Comparison of ENCODE assay signal across 8 cellular contexts in the genomic region with DNA sequence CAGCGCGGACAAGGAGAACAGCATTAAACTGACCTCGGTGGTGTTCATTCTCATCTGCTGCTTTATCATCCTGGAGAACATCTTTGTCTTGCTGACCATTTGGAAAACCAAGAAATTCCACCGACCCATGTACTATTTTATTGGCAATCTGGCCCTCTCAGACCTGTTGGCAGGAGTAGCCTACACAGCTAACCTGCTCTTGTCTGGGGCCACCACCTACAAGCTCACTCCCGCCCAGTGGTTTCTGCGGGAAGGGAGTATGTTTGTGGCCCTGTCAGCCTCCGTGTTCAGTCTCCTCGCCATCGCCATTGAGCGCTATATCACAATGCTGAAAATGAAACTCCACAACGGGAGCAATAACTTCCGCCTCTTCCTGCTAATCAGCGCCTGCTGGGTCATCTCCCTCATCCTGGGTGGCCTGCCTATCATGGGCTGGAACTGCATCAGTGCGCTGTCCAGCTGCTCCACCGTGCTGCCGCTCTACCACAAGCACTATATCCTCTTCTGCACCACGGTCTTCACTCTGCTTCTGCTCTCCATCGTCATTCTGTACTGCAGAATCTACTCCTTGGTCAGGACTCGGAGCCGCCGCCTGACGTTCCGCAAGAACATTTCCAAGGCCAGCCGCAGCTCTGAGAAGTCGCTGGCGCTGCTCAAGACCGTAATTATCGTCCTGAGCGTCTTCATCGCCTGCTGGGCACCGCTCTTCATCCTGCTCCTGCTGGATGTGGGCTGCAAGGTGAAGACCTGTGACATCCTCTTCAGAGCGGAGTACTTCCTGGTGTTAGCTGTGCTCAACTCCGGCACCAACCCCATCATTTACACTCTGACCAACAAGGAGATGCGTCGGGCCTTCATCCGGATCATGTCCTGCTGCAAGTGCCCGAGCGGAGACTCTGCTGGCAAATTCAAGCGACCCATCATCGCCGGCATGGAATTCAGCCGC. TPM values are rescaled to one million over a fixed set of nuclear protein-coding genes. Genes with fewer than 3 reads are reported as not detected.
DNase-seq lines count a peak whose midpoint lies in the region; ATAC-seq, FAIRE-seq and TF ChIP-seq lines count a peak whose summit lies in the region.

No MANE protein-coding gene starts in this region.

- TF ChIP-seq POLR2A in GM19193 (IDR thresholded peaks at IDR 0.05; ENCODE audit: extremely low read depth, insufficient read depth, insufficient read length) (peak; percentile 14), endothelial cell of umbilical vein (IDR thresholded peaks at IDR 0.05; ENCODE audit: low read depth, low read length) (no peak)

- peaks cover 2% of the 10 kb centered on the region for H3K27me3 Mint-ChIP-seq in activated CD4-positive, alpha-beta memory T cell treated with anti-CD3 and anti-CD28 coated beads for 36 hours

- no peaks in the 10 kb centered on the region for H3K9me3 ChIP-seq in endothelial cell of umbilical vein (replicated peaks; ENCODE audit: control insufficient read depth, insufficient read depth, low read length)

- intact Hi-C loops in activated CD4-positive, alpha-beta memory T cell treated with anti-CD3 and anti-CD28 coated beads for 36 hours (cut with micrococcal nuclease): loop anchor here (1.0 to 5.0 kb wide), 3 partner anchors 19 to 1202 kb away; a partner anchor contains a TSS
- intact Hi-C loops in endothelial cell of umbilical vein (cut with micrococcal nuclease): loop anchor here (2.0 kb wide), 1 partner anchor 199 kb away; no protein-coding TSS in a partner anchor

- no peaks in the 10 kb centered on the region for H3K27me3 ChIP-seq in endothelial cell of umbilical vein (ENCODE audit: control insufficient read depth in 2 of 2, insufficient read depth in 2 of 2, low read length in 2 of 2)

- peak in 1 of 2 donors; percentile 1 for TF ChIP-seq CTCF in endothelial cell of umbilical vein (IDR thresholded peaks at IDR 0.05; ENCODE audit: extremely low read depth in 1 of 2, insufficient read depth in 1 of 2, low read depth in 1 of 2, low read length in 2 of 2)

- peak overlapping the region; percentile 21 to 100 (median 88) for H3K4me3 ChIP-seq in endothelial cell of umbilical vein (replicated peaks in 1 of 3; ENCODE audit: insufficient read depth in 1 of 3, low read depth in 1 of 3, low read length in 3 of 3)

- peaks cover 60% of the 10 kb centered on the region for H3K4me1 ChIP-seq in endothelial cell of umbilical vein (ENCODE audit: control insufficient read depth, extremely low read depth, insufficient read depth, low read length)

- peak overlapping the region; percentile 100 for H3K27ac Mint-ChIP-seq in activated CD4-positive, alpha-beta memory T cell treated with anti-CD3 and anti-CD28 coated beads for 36 hours

- POLR2A ChIA-PET in activated CD4-positive, alpha-beta memory T cell treated with anti-CD3 and anti-CD28 coated beads for 36 hours (lab: Charles Lee): interaction anchor here (0.8 to 8.8 kb wide), 18 partner anchors 8 to 344 kb away, joined by 3 to 129 read pairs (median 4); a partner anchor contains a TSS
- POLR2A ChIA-PET in endothelial cell of umbilical vein (lab: Charles Lee): interaction anchor here (0.7 to 2.8 kb wide), 10 partner anchors 12 to 384 kb away, joined by 3 to 26 read pairs (median 6); a partner anchor contains a TSS

- peak; percentile 84 for DNase-seq in activated CD4-positive, alpha-beta memory T cell treated with anti-CD3 and anti-CD28 coated beads for 36 hours
- DNase-seq in endothelial cell of umbilical vein (ENCODE audit: low read depth, low spot score) (peak; percentile 68), NCI-H345 treated with DMSO at 0.1 percent for 48 hours (lab: John Stamatoyannopoulos, UW; ENCODE audit: unreplicated experiment) (no peak), SK-N-DZ (ENCODE audit: low spot score) (no peak)
- DNase-seq in stimulated activated CD4-positive, alpha-beta T cell treated with anti-CD3 and anti-CD28 coated beads, Interleukin-2, amount 100 ng/mL, for 4 hours (ENCODE audit: low read depth): peak; percentile 29

- ATAC-seq in GM18502 (IDR thresholded peaks at IDR 0.05; ENCODE audit: poor library complexity, unreplicated experiment) (no peak), GM21528 (IDR thresholded peaks at IDR 0.05; ENCODE audit: low FRiP score, unreplicated experiment) (no peak)

- peak overlapping the region; percentile 100 for H3K9ac ChIP-seq in endothelial cell of umbilical vein (replicated peaks; ENCODE audit: extremely low read depth, insufficient read depth, low read length)

- peak overlapping the region; percentile 94 for H3K4me3 Mint-ChIP-seq in activated CD4-positive, alpha-beta memory T cell treated with anti-CD3 and anti-CD28 coated beads for 36 hours

- dilution Hi-C loops in endothelial cell of umbilical vein (cut with MboI; ENCODE audit: extremely low pct_ligation_motif_present, low sequenced_read_pairs): no loop called here

- no peaks in the 10 kb centered on the region for H3K9me1 ChIP-seq in endothelial cell of umbilical vein (replicated peaks; ENCODE audit: control insufficient read depth, extremely low read depth, insufficient read depth, low read length)

- peaks cover 86% of the 10 kb centered on the region for H3K36me3 Mint-ChIP-seq in activated CD4-positive, alpha-beta memory T cell treated with anti-CD3 and anti-CD28 coated beads for 36 hours

- no peak overlapping the region for H2AFZ ChIP-seq in endothelial cell of umbilical vein (ENCODE audit: low read depth, low read length)

- BruUV-seq in endothelial cell of umbilical vein (replicated peaks; lab: Mats Ljungman, UMichigan): TSS peak; percentile 13

- CTCF ChIA-PET in activated CD4-positive, alpha-beta memory T cell treated with anti-CD3 and anti-CD28 coated beads for 36 hours (lab: Charles Lee): interaction anchor here (0.6 to 13.0 kb wide), 43 partner anchors 9 to 845 kb away, joined by 3 to 242 read pairs (median 5); a partner anchor contains a TSS
- CTCF ChIA-PET in endothelial cell of umbilical vein (lab: Charles Lee): interaction anchor here (0.8 to 12.2 kb wide), 35 partner anchors 8 to 345 kb away, joined by 3 to 368 read pairs (median 5); a partner anchor contains a TSS

- H3K79me2 ChIP-seq in endothelial cell of umbilical vein (ENCODE audit: control insufficient read depth, insufficient read depth, low read length): peaks cover 61% of the 10 kb centered on the region

- H3K4me1 Mint-ChIP-seq in activated CD4-positive, alpha-beta memory T cell treated with anti-CD3 and anti-CD28 coated beads for 36 hours (ENCODE audit: low read depth): peaks cover 48% of the 10 kb centered on the region

- no peak for FAIRE-seq in endothelial cell of umbilical vein (lab: Jason Lieb, UNC)

- no peaks in the 10 kb centered on the region for H4K20me1 ChIP-seq in endothelial cell of umbilical vein (replicated peaks; ENCODE audit: control insufficient read depth, extremely low read depth, insufficient read depth, low read length)

- H3K4me2 ChIP-seq in endothelial cell of umbilical vein (ENCODE audit: insufficient read depth, low read length): peak overlapping the region; percentile 90

- H3K36me3 ChIP-seq in endothelial cell of umbilical vein (ENCODE audit: control insufficient read depth in 2 of 2, extremely low read depth in 1 of 2, insufficient read depth in 2 of 2, low read length in 2 of 2): peaks cover 16 to 19% of the 10 kb centered on the region in 2 experiments

- peak overlapping the region; percentile 99 for H3K27ac ChIP-seq in endothelial cell of umbilical vein (ENCODE audit: insufficient read depth, low read depth, low read length)

- no peaks in the 10 kb centered on the region for H3K9me3 Mint-ChIP-seq in activated CD4-positive, alpha-beta memory T cell treated with anti-CD3 and anti-CD28 coated beads for 36 hours

TF ChIP-seq in endothelial cell of umbilical vein, 7 proteins besides CTCF, POLR2A, EP300 and RAD21:
- TF ChIP-seq POLR2AphosphoS5 (IDR thresholded peaks at IDR 0.05; ENCODE audit: insufficient read depth, low read depth, low read length): peak; percentile 34
- TF ChIP-seq, protein P1, sequence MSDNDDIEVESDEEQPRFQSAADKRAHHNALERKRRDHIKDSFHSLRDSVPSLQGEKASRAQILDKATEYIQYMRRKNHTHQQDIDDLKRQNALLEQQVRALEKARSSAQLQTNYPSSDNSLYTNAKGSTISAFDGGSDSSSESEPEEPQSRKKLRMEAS (IDR thresholded peaks at IDR 0.05; ENCODE audit: insufficient read depth, insufficient read length): no peak

RNA-seq across cellular contexts. Expression of a gene that starts 2.5 kb away (rescaled TPM):
- total RNA-seq in activated CD4-positive, alpha-beta memory T cell treated with anti-CD3 and anti-CD28 coated beads for 36 hours: 100 to 1,000 TPM; 134 to 140 TPM
- 137 and 138 TPM in 2 replicates for total RNA-seq in endothelial cell of umbilical vein
- 346 and 387 TPM in 2 replicates for polyA plus RNA-seq in endothelial cell of umbilical vein
- 206 and 215 TPM in 2 replicates for polyA plus RNA-seq in endothelial cell of umbilical vein (2011; cell fraction: cytosol; rRNA removed)
- 219 and 225 TPM in 2 replicates for polyA plus RNA-seq in endothelial cell of umbilical vein (2011; cell fraction: nucleus; rRNA removed)
- polyA plus RNA-seq in endothelial cell of umbilical vein (2012): 130 and 148 TPM in 2 replicates
- 433 and 446 TPM in 2 replicates for polyA minus RNA-seq in endothelial cell of umbilical vein
- not detected for polyA minus RNA-seq in endothelial cell of umbilical vein (2011; cell fraction: cytosol; rRNA and poly(A)+ RNA removed)
- polyA minus RNA-seq in endothelial cell of umbilical vein (2011; cell fraction: nucleus; rRNA and poly(A)+ RNA removed): 363 and 384 TPM in 2 replicates
- not detected in 2 replicates for polyA plus RNA-seq in SK-N-DZ (2014; cell fraction: cytosol; rRNA removed)
- 0.16 and 0.17 TPM in 2 replicates for polyA plus RNA-seq in SK-N-DZ (2014; cell fraction: nucleus; rRNA removed)

Comparison
In these comparisons a context has a peak if more than half of its experiments do, and no peak if none do; other contexts are left out.
1. DNase-seq: peak in activated CD4-positive, alpha-beta memory T cell treated with anti-CD3 and anti-CD28 coated beads for 36 hours (single experiment), endothelial cell of umbilical vein (single experiment) and stimulated activated CD4-positive, alpha-beta T cell treated with anti-CD3 and anti-CD28 coated beads, Interleukin-2, amount 100 ng/mL, for 4 hours (single experiment); none in NCI-H345 treated with DMSO at 0.1 percent for 48 hours (single experiment) and SK-N-DZ (single experiment).